ENCODE assay signal across 29 cellular contexts in the genomic region with DNA sequence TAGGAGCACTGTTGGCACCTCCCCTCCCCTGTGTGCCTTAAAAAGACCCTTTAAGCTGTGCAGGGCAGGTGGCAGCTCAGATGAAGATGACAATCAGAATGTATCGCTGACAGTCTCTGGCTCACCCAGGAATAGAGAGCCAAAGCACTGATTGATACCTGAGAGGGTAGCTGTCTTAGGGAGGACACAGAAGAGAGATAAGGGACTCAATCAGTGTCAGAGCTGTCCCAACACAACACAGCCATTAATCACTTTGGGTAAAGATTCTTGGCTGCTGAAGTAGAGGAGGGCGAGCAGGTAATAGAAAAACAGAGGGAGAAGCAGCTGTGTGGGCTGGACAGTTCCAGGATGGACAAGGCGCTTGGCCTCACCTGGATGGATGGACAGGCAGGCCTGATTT.
"Had no signal": no experiment of that assay in that cellular context is flagged by ENCODE, and none has a peak within 500 bp of the region (broad histone marks: within the 10 kb centered on the region; RNA-seq: fewer than 3 reads in every experiment).

No MANE protein-coding gene starts in this region.

- DNase-seq: hippocampal formation; kidney glomerular epithelial cell; left cardiac atrium; left ventricle myocardium superior; mesendoderm; naive B cell; natural killer cell; nephron progenitor cell; nucleus accumbens; pancreas; posterior cingulate gyrus; retina; right cardiac atrium; stimulated activated CD4-positive, alpha-beta T cell treated with anti-CD3 and anti-CD28 coated beads, Interleukin-12 subunit alpha, Interleukin-12 subunit beta, amount 100 ng/mL, for 4 hours; stimulated activated CD4-positive, alpha-beta T cell treated with anti-CD3 and anti-CD28 coated beads, Interleukin-15, amount 100 ng/mL, for 24 hours; stimulated activated CD4-positive, alpha-beta T cell treated with anti-CD3 and anti-CD28 coated beads, Interleukin-2, amount 100 ng/mL, for 24 hours; stimulated activated CD4-positive, alpha-beta T cell treated with anti-CD3 and anti-CD28 coated beads, Interleukin-4, amount 100 ng/mL, for 1 hour; stimulated activated naive CD4-positive, alpha-beta T cell; substantia nigra had no signal

- H3K9me3 Mint-ChIP-seq: mesothelial cell of epicardium; naive B cell; natural killer cell; nephron progenitor cell; stimulated activated effector memory CD8-positive, alpha-beta T cell treated with anti-CD3 and anti-CD28 coated beads, Interleukin-12 subunit alpha, Interleukin-12 subunit beta, amount 100 ng/mL, for 72 hours; stimulated activated naive CD8-positive, alpha-beta T cell treated with anti-CD3 and anti-CD28 coated beads, Interleukin-15, Interleukin-2, amounts not matched to agents 100 ng/mL and 50 ng/mL, for 24 hours; type B pancreatic cell had no signal

- H3K36me3 Mint-ChIP-seq: mesothelial cell of epicardium; naive B cell; natural killer cell; stimulated activated effector memory CD8-positive, alpha-beta T cell treated with anti-CD3 and anti-CD28 coated beads, Interleukin-12 subunit alpha, Interleukin-12 subunit beta, amount 100 ng/mL, for 72 hours; type B pancreatic cell had no signal

- H3K36me3 ChIP-seq: pancreas, prostate gland, tibial nerve, vagina had no signal

- H3K9me3 ChIP-seq: pancreas, prostate gland, tibial nerve, vagina had no signal

- H3K27me3 ChIP-seq: pancreas, tibial nerve, vagina had no signal

- H3K4me1 Mint-ChIP-seq: naive B cell; natural killer cell; stimulated activated effector memory CD8-positive, alpha-beta T cell treated with anti-CD3 and anti-CD28 coated beads, Interleukin-12 subunit alpha, Interleukin-12 subunit beta, amount 100 ng/mL, for 72 hours had no signal

- H3K27ac ChIP-seq: prostate gland, skin epidermis, tibial nerve, vagina had no signal

- H3K4me3 Mint-ChIP-seq: mesothelial cell of epicardium; naive B cell; natural killer cell; stimulated activated effector memory CD8-positive, alpha-beta T cell treated with anti-CD3 and anti-CD28 coated beads, Interleukin-12 subunit alpha, Interleukin-12 subunit beta, amount 100 ng/mL, for 72 hours; stimulated activated naive CD8-positive, alpha-beta T cell treated with anti-CD3 and anti-CD28 coated beads, Interleukin-15, Interleukin-2, amounts not matched to agents 100 ng/mL and 50 ng/mL, for 24 hours; type B pancreatic cell had no signal

- H3K27me3 Mint-ChIP-seq: stimulated activated naive CD8-positive, alpha-beta T cell treated with anti-CD3 and anti-CD28 coated beads, Interleukin-15, Interleukin-2, amounts not matched to agents 100 ng/mL and 50 ng/mL, for 24 hours had no signal

- H3K27ac Mint-ChIP-seq: mesothelial cell of epicardium; naive B cell; natural killer cell; stimulated activated effector memory CD8-positive, alpha-beta T cell treated with anti-CD3 and anti-CD28 coated beads, Interleukin-12 subunit alpha, Interleukin-12 subunit beta, amount 100 ng/mL, for 72 hours; stimulated activated naive CD8-positive, alpha-beta T cell treated with anti-CD3 and anti-CD28 coated beads, Interleukin-15, Interleukin-2, amounts not matched to agents 100 ng/mL and 50 ng/mL, for 24 hours had no signal

- H3K4me3 ChIP-seq: lung, pancreas, prostate gland, skin epidermis, tibial nerve, vagina had no signal

- H3K4me1 ChIP-seq: prostate gland, tibial nerve had no signal

- ATAC-seq: left cardiac atrium; left ventricle myocardium superior; natural killer cell; right cardiac atrium; sciatic nerve; stimulated activated effector memory CD8-positive, alpha-beta T cell treated with anti-CD3 and anti-CD28 coated beads, Interleukin-12 subunit alpha, Interleukin-12 subunit beta, amount 100 ng/mL, for 72 hours had no signal
